Comparison of ENCODE assay signal across 1 cellular context in the genomic region with DNA sequence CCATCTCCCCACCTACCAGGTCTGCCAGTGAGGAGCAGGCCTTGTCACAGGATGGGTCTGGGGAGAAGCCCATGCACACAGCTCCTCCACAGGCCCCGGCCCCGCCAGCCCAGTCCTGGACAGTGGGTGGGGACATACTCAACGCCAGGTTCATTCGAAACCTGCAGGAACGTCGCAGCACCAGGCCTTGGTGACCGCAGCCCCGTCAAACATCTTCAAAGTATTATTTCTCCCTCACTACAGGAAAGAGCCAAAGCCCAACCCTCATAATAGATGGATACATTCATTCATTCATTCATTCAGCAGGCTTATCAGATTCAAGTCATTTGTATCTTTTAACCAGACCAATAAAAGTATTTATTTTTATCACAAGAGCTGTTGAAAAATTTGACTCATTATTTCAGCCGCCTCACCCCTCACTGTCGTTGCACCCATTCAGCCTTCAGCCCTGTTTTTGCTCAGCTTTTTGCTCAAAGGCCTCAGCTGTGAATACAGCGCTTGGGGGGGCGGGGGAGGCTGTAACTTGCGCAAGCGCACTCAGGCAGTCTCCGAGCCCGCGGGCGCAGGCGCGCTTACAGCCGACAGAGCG.
TF ChIP-seq lines count a peak whose summit lies in the region.

No MANE protein-coding gene starts in this region.

TF ChIP-seq in K562, 482 proteins besides CTCF, POLR2A, EP300 and RAD21 (continued from another document and continues in another):
- TF ChIP-seq, protein P1, sequence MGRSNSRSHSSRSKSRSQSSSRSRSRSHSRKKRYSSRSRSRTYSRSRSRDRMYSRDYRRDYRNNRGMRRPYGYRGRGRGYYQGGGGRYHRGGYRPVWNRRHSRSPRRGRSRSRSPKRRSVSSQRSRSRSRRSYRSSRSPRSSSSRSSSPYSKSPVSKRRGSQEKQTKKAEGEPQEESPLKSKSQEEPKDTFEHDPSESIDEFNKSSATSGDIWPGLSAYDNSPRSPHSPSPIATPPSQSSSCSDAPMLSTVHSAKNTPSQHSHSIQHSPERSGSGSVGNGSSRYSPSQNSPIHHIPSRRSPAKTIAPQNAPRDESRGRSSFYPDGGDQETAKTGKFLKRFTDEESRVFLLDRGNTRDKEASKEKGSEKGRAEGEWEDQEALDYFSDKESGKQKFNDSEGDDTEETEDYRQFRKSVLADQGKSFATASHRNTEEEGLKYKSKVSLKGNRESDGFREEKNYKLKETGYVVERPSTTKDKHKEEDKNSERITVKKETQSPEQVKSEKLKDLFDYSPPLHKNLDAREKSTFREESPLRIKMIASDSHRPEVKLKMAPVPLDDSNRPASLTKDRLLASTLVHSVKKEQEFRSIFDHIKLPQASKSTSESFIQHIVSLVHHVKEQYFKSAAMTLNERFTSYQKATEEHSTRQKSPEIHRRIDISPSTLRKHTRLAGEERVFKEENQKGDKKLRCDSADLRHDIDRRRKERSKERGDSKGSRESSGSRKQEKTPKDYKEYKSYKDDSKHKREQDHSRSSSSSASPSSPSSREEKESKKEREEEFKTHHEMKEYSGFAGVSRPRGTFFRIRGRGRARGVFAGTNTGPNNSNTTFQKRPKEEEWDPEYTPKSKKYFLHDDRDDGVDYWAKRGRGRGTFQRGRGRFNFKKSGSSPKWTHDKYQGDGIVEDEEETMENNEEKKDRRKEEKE (IDR thresholded peaks at IDR 0.05; ENCODE audit: borderline replicate concordance in 1 of 2, control insufficient read depth in 1 of 2, low read depth in 2 of 2, low read length in 1 of 2): no peak
- TF ChIP-seq FUS (optimal IDR thresholded peaks at IDR 0.05; ENCODE audit: low read depth, low read length) (no peak), MLLT1 (IDR thresholded peaks at IDR 0.05) (no peak), ZNF668 (CRISPR knock-in tag; IDR thresholded peaks at IDR 0.05) (no peak), ZNF217 (CRISPR knock-in tag; IDR thresholded peaks at IDR 0.05) (no peak), PTTG1 (tag; IDR thresholded peaks at IDR 0.05; ENCODE audit: low read depth) (no peak), ZNF785 (CRISPR knock-in tag; IDR thresholded peaks at IDR 0.05) (no peak), ZNF740 (CRISPR knock-in tag; IDR thresholded peaks at IDR 0.05) (peak; percentile 98), ZNF740 (tag; IDR thresholded peaks at IDR 0.05) (peak in 1 of 2 experiments; percentile 96; a peak in 2 of 4 replicates), LCOR (CRISPR knock-in tag; IDR thresholded peaks at IDR 0.05) (peak; percentile 54; the same call in 1 of the 2 replicates), L3MBTL2 (IDR thresholded peaks at IDR 0.05) (no peak), CSDE1 (IDR thresholded peaks at IDR 0.05) (no peak), IRF1 (CRISPR knock-in tag; IDR thresholded peaks at IDR 0.05; ENCODE audit: borderline replicate concordance) (no peak), TSC22D4 (tag; IDR thresholded peaks at IDR 0.05) (no peak), NONO (IDR thresholded peaks at IDR 0.05; ENCODE audit: low read depth in 2 of 2, low read length in 1 of 2) (0 out of 4 replicates have a peak, but pooled peaks of 1 of the 2 experiments have one; percentile 25), SMARCA5 (IDR thresholded peaks at IDR 0.05) (no peak), GTF2E2 (tag; IDR thresholded peaks at IDR 0.05) (no peak), NCOA1 (IDR thresholded peaks at IDR 0.05; ENCODE audit: low read depth) (no peak), SAFB (IDR thresholded peaks at IDR 0.05; ENCODE audit: borderline replicate concordance, low read depth, low read length) (no peak), PML (IDR thresholded peaks at IDR 0.05; ENCODE audit: low read length) (no peak), FOXK2 (conservative IDR thresholded peaks at IDR 0.05 in 1 of 2, IDR thresholded peaks at IDR 0.05 in 1 of 2; ENCODE audit: low read depth in 2 of 2) (no peak), BRF1 (IDR thresholded peaks at IDR 0.05; ENCODE audit: borderline replicate concordance, extremely low read depth, insufficient read length) (no peak), CCNT2 (IDR thresholded peaks at IDR 0.05; ENCODE audit: borderline replicate concordance, extremely low read depth, insufficient read length, low read depth, low read length) (no peak), SIX5 (IDR thresholded peaks at IDR 0.05; ENCODE audit: borderline replicate concordance in 1 of 2, insufficient read depth in 1 of 2, low read depth in 1 of 2, low read length in 2 of 2) (no peak), POLR2H (tag; IDR thresholded peaks at IDR 0.05; ENCODE audit: low read depth) (no peak), STAT5A (IDR thresholded peaks at IDR 0.05; ENCODE audit: borderline replicate concordance, low read length) (no peak), ARID1B (IDR thresholded peaks at IDR 0.05) (no peak), TAF1 (IDR thresholded peaks at IDR 0.05; ENCODE audit: control insufficient read depth, extremely low read depth, insufficient read depth, low read length, severe bottlenecking) (no peak), TCF3 (CRISPR knock-in tag; IDR thresholded peaks at IDR 0.05) (no peak), HEY1 (CRISPR knock-in tag; IDR thresholded peaks at IDR 0.05; ENCODE audit: borderline replicate concordance) (no peak), PYGO2 (tag; IDR thresholded peaks at IDR 0.05) (no peak), SPI1 (IDR thresholded peaks at IDR 0.05; ENCODE audit: borderline replicate concordance, low read depth, low read length) (no peak), MLX (CRISPR knock-in tag; conservative IDR thresholded peaks at IDR 0.05) (no peak), ELF2 (CRISPR knock-in tag; IDR thresholded peaks at IDR 0.05) (no peak)
- TF ChIP-seq, protein P2, sequence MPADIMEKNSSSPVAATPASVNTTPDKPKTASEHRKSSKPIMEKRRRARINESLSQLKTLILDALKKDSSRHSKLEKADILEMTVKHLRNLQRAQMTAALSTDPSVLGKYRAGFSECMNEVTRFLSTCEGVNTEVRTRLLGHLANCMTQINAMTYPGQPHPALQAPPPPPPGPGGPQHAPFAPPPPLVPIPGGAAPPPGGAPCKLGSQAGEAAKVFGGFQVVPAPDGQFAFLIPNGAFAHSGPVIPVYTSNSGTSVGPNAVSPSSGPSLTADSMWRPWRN (IDR thresholded peaks at IDR 0.05; ENCODE audit: low read depth): no peak
- TF ChIP-seq, protein P3, sequence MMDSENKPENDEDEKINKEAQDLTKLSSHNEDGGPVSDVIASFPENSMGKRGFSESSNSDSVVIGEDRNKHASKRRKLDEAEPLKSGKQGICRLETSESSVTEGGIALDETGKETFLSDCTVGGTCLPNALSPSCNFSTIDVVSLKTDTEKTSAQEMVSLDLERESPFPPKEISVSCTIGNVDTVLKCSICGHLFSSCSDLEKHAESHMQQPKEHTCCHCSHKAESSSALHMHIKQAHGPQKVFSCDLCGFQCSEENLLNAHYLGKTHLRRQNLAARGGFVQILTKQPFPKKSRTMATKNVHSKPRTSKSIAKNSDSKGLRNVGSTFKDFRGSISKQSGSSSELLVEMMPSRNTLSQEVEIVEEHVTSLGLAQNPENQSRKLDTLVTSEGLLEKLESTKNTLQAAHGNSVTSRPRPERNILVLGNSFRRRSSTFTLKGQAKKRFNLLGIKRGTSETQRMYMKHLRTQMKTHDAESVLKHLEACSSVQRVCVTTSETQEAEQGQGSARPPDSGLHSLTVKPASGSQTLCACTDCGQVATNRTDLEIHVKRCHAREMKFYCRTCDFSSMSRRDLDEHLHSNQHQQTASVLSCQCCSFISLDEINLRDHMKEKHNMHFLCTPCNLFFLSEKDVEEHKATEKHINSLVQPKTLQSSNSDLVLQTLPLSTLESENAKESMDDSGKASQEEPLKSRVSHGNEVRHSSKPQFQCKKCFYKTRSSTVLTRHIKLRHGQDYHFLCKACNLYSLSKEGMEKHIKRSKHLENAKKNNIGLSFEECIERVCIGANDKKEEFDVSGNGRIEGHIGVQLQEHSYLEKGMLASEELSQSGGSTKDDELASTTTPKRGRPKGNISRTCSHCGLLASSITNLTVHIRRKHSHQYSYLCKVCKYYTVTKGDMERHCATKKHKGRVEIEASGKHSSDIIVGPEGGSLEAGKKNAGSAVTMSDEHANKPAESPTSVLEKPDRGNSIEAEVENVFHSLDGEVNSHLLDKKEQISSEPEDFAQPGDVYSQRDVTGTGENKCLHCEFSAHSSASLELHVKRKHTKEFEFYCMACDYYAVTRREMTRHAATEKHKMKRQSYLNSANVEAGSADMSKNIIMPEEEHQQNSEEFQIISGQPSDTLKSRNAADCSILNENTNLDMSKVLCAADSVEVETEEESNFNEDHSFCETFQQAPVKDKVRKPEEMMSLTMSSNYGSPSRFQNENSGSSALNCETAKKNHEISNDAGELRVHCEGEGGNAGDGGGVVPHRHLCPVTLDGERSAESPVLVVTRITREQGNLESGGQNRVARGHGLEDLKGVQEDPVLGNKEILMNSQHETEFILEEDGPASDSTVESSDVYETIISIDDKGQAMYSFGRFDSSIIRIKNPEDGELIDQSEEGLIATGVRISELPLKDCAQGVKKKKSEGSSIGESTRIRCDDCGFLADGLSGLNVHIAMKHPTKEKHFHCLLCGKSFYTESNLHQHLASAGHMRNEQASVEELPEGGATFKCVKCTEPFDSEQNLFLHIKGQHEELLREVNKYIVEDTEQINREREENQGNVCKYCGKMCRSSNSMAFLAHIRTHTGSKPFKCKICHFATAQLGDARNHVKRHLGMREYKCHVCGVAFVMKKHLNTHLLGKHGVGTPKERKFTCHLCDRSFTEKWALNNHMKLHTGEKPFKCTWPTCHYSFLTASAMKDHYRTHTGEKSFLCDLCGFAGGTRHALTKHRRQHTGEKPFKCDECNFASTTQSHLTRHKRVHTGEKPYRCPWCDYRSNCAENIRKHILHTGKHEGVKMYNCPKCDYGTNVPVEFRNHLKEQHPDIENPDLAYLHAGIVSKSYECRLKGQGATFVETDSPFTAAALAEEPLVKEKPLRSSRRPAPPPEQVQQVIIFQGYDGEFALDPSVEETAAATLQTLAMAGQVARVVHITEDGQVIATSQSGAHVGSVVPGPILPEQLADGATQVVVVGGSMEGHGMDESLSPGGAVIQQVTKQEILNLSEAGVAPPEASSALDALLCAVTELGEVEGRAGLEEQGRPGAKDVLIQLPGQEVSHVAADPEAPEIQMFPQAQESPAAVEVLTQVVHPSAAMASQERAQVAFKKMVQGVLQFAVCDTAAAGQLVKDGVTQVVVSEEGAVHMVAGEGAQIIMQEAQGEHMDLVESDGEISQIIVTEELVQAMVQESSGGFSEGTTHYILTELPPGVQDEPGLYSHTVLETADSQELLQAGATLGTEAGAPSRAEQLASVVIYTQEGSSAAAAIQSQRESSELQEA (IDR thresholded peaks at IDR 0.05; ENCODE audit: low read depth): no peak
- TF ChIP-seq, protein P4, sequence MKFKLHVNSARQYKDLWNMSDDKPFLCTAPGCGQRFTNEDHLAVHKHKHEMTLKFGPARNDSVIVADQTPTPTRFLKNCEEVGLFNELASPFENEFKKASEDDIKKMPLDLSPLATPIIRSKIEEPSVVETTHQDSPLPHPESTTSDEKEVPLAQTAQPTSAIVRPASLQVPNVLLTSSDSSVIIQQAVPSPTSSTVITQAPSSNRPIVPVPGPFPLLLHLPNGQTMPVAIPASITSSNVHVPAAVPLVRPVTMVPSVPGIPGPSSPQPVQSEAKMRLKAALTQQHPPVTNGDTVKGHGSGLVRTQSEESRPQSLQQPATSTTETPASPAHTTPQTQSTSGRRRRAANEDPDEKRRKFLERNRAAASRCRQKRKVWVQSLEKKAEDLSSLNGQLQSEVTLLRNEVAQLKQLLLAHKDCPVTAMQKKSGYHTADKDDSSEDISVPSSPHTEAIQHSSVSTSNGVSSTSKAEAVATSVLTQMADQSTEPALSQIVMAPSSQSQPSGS (CRISPR knock-in tag; IDR thresholded peaks at IDR 0.05): no peak
- TF ChIP-seq, protein P5, sequence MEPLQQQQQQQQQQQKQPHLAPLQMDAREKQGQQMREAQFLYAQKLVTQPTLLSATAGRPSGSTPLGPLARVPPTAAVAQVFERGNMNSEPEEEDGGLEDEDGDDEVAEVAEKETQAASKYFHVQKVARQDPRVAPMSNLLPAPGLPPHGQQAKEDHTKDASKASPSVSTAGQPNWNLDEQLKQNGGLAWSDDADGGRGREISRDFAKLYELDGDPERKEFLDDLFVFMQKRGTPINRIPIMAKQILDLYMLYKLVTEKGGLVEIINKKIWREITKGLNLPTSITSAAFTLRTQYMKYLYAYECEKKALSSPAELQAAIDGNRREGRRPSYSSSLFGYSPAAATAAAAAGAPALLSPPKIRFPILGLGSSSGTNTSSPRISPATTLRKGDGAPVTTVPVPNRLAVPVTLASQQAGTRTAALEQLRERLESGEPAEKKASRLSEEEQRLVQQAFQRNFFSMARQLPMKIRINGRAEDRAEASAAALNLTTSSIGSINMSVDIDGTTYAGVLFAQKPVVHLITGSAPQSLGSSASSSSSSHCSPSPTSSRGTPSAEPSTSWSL (CRISPR knock-in tag; IDR thresholded peaks at IDR 0.05; ENCODE audit: borderline replicate concordance): no peak
